24 cellular contexts compared by ENCODE assay signal in genomic region chr9:84368593-84368992, GRCh38. TPM values are rescaled to one million over a fixed set of nuclear protein-coding genes. Genes with fewer than 3 reads are reported as not detected.
"Had no signal": no experiment of that assay in that cellular context is flagged by ENCODE, and none has a peak within 500 bp of the region (broad histone marks: within the 10 kb centered on the region; RNA-seq: fewer than 3 reads in every experiment).

No MANE protein-coding gene starts in this region.

- H3K36me3 Mint-ChIP-seq: T-cell had no signal

- H3K4me3 Mint-ChIP-seq: central memory CD8-positive, alpha-beta T cell; naive thymus-derived CD8-positive, alpha-beta T cell; T-cell had no signal

- DNase-seq: activated CD4-positive, alpha-beta T cell treated with anti-CD3 and anti-CD28 coated beads, Interleukin-2, amount 50 U/mL, for 1 hour; activated CD4-positive, CD25-positive, alpha-beta regulatory T cell treated with anti-CD3 and anti-CD28 coated beads, Interleukin-2, amount 50 U/mL, for 72 hours; activated CD8-positive, alpha-beta memory T cell treated with anti-CD3 and anti-CD28 coated beads, Interleukin-2, amount 50 U/mL, for 4 hours; activated effector memory CD4-positive, alpha-beta T cell treated with Interleukin-2 at 50 U/mL for 16 hours; activated naive CD4-positive, alpha-beta T cell treated with anti-CD3 and anti-CD28 coated beads, Interleukin-2, amount 50 U/mL, for 16 hours; activated T-cell treated with anti-CD3 and anti-CD28 coated beads, Interleukin-2, amount 50 U/mL, for 48 hours; colonic mucosa; kidney glomerular epithelial cell; mesendoderm; naive thymus-derived CD8-positive, alpha-beta T cell; occipital lobe; posterior cingulate gyrus; retina; stimulated activated CD4-positive, alpha-beta T cell treated with anti-CD3 and anti-CD28 coated beads, Interleukin-12 subunit alpha, Interleukin-12 subunit beta, amount 100 ng/mL, for 4 hours; stimulated activated CD4-positive, alpha-beta T cell treated with anti-CD3 and anti-CD28 coated beads, Interleukin-1b, Interleukin-23, amount 100 ng/mL, for 48 hours; stimulated activated naive CD8-positive, alpha-beta T cell treated with anti-CD3 and anti-CD28 coated beads, Interleukin-15, Interleukin-2, amounts not matched to agents 100 U/mL and 50 U/mL, for 24 hours; substantia nigra; T-cell; tibial artery had no signal

- H3K9me3 Mint-ChIP-seq: central memory CD8-positive, alpha-beta T cell had no signal

- H3K9me3 ChIP-seq: ascending aorta, colonic mucosa, gastroesophageal sphincter, tibial artery, vagina had no signal

- H3K27ac ChIP-seq: ascending aorta, colonic mucosa, gastroesophageal sphincter, heart left ventricle, tibial artery, vagina had no signal

- H3K27ac Mint-ChIP-seq: naive thymus-derived CD8-positive, alpha-beta T cell; T-cell had no signal

- H3K4me3 ChIP-seq: ascending aorta, colonic mucosa, gastroesophageal sphincter, heart left ventricle, tibial artery, vagina had no signal

- H3K4me1 Mint-ChIP-seq: central memory CD8-positive, alpha-beta T cell had no signal

- H3K27me3 ChIP-seq: ascending aorta, colonic mucosa, gastroesophageal sphincter, heart left ventricle, tibial artery, vagina had no signal

- H3K4me1 ChIP-seq: ascending aorta, colonic mucosa, gastroesophageal sphincter, tibial artery, vagina had no signal

- H3K36me3 ChIP-seq: ascending aorta, colonic mucosa, gastroesophageal sphincter, heart left ventricle, tibial artery, vagina had no signal

- ATAC-seq: gastroesophageal sphincter; heart left ventricle; naive thymus-derived CD8-positive, alpha-beta T cell; stimulated activated naive CD8-positive, alpha-beta T cell treated with anti-CD3 and anti-CD28 coated beads, Interleukin-15, Interleukin-2, amounts not matched to agents 100 U/mL and 50 U/mL, for 24 hours; T-cell had no signal

RNA-seq across cellular contexts. Expression of gene SLC28A3, which starts 28.0 kb away (rescaled TPM):
- total RNA-seq: ascending aorta; naive thymus-derived CD8-positive, alpha-beta T cell; occipital lobe; T-cell had no signal
- polyA plus RNA-seq: naive thymus-derived CD8-positive, alpha-beta T cell had no signal
